Comparison of ENCODE assay signal across 8 cellular contexts in genomic region chr4:15682790-15683495, GRCh38. TPM values are rescaled to one million over a fixed set of nuclear protein-coding genes. Genes with fewer than 3 reads are reported as not detected.
DNase-seq lines count a peak whose midpoint lies in the region; ATAC-seq and TF ChIP-seq lines count a peak whose summit lies in the region.

No MANE protein-coding gene starts in this region.

- no peak for DNase-seq in CD8-positive, alpha-beta T cell
- DNase-seq in MV-4-11 (lab: John Stamatoyannopoulos, UW) (peak; percentile 27), coronary artery (ENCODE audit: low spot score) (no peak), neural crest cell (ENCODE audit: low read depth, low spot score) (no peak), NCI-H1048 (lab: John Stamatoyannopoulos, UW) (no peak), ecto neural progenitor cell (ENCODE audit: low spot score) (no peak), cerebellar nuclear complex (lab: John Stamatoyannopoulos, UW) (no peak)
- DNase-seq in stimulated activated CD4-positive, alpha-beta T cell treated with anti-CD3 and anti-CD28 coated beads, Interleukin-2, amount 100 ng/mL, for 48 hours: no peak

- intact Hi-C loops in CD8-positive, alpha-beta T cell (cut with DNase I, micrococcal nuclease): loop anchor here (1.0 to 5.0 kb wide), 3 partner anchors 20 to 682 kb away; partner anchors contain the start of gene BST1 (in 1 of the 2)

- peaks cover 9% of the 10 kb centered on the region for H3K36me3 ChIP-seq in CD8-positive, alpha-beta T cell (ENCODE audit: insufficient read depth, low read length)

- POLR2A ChIA-PET in CD8-positive, alpha-beta T cell (lab: Charles Lee): interaction anchor here (1.8 to 2.4 kb wide), 2 partner anchors 28 to 680 kb away, joined by 8 to 23 read pairs; partner anchors contain the start of genes CPEB2 and FBXL5

- CTCF ChIA-PET in CD8-positive, alpha-beta T cell (lab: Charles Lee): interaction anchor here (0.7 to 1.2 kb wide), 5 partner anchors 20 to 452 kb away, joined by 3 to 6 read pairs (median 3); partner anchors contain the start of gene BST1

- H3K4me3 ChIP-seq in CD8-positive, alpha-beta T cell (ENCODE audit: low read depth, low read length): peak overlapping the region; percentile 82
- peak overlapping the region; percentile 88 for H3K4me3 ChIP-seq in coronary artery

- peaks cover 40% of the 10 kb centered on the region for H3K4me1 Mint-ChIP-seq in CD8-positive, alpha-beta T cell (ENCODE audit: low read depth)
- H3K4me1 Mint-ChIP-seq in neural crest cell: peaks cover 47% of the 10 kb centered on the region

- peak overlapping the region; percentile 85 for H3K27ac ChIP-seq in CD8-positive, alpha-beta T cell (ENCODE audit: low read depth, low read length)
- H3K27ac ChIP-seq in coronary artery: no peak overlapping the region

- no peak for ATAC-seq in CD8-positive, alpha-beta T cell

- H3K4me1 ChIP-seq in CD8-positive, alpha-beta T cell (ENCODE audit: insufficient read depth, low read length): peaks cover 18% of the 10 kb centered on the region

- H3K9me3 ChIP-seq in CD8-positive, alpha-beta T cell (ENCODE audit: low read length): no peaks in the 10 kb centered on the region

- peak overlapping the region; percentile 97 for H3K27ac Mint-ChIP-seq in CD8-positive, alpha-beta T cell
- peak overlapping the region; percentile 99 for H3K27ac Mint-ChIP-seq in neural crest cell (ENCODE audit: unreplicated experiment)

- H3K27me3 ChIP-seq in CD8-positive, alpha-beta T cell (ENCODE audit: insufficient read depth, low read length): no peaks in the 10 kb centered on the region

- peaks cover 41% of the 10 kb centered on the region for H3K36me3 Mint-ChIP-seq in CD8-positive, alpha-beta T cell
- peaks cover 18% of the 10 kb centered on the region for H3K36me3 Mint-ChIP-seq in neural crest cell (ENCODE audit: low read depth)

- peak overlapping the region; percentile 93 for H3K4me3 Mint-ChIP-seq in CD8-positive, alpha-beta T cell
- peak overlapping the region; percentile 99 for H3K4me3 Mint-ChIP-seq in neural crest cell

- H3K9me3 Mint-ChIP-seq in CD8-positive, alpha-beta T cell: no peaks in the 10 kb centered on the region
- no peaks in the 10 kb centered on the region for H3K9me3 Mint-ChIP-seq in neural crest cell

- no peaks in the 10 kb centered on the region for H3K27me3 Mint-ChIP-seq in CD8-positive, alpha-beta T cell (ENCODE audit: low read depth)
- no peaks in the 10 kb centered on the region for H3K27me3 Mint-ChIP-seq in neural crest cell (ENCODE audit: low read depth)

- TF ChIP-seq CTCF in CD8-positive, alpha-beta T cell (IDR thresholded peaks at IDR 0.05): no peak
- TF ChIP-seq CTCF in coronary artery (IDR thresholded peaks at IDR 0.05) (no peak), neural crest cell (conservative IDR thresholded peaks at IDR 0.05) (no peak)

RNA-seq across cellular contexts. Expression of gene FAM200B, which starts 1.3 kb away (rescaled TPM):
- 10 to 100 TPM; 14.8 to 17.1 TPM for total RNA-seq in CD8-positive, alpha-beta T cell
- 33.6 and 39.5 TPM in 2 replicates for total RNA-seq in neural crest cell

RNA-seq across cellular contexts. Expression of gene BST1, which starts 19.9 kb away (rescaled TPM):
- total RNA-seq in CD8-positive, alpha-beta T cell: under 1 TPM; 0.43 to 0.47 TPM
- total RNA-seq in neural crest cell: 0.75 and 1.1 TPM in 2 replicates

RNA-seq across cellular contexts. Expression of gene FBXL5, which starts 27.8 kb away (rescaled TPM):
- total RNA-seq in CD8-positive, alpha-beta T cell: 10 to 100 TPM; 60.4 to 61.7 TPM
- total RNA-seq in neural crest cell: 71.2 and 74.3 TPM in 2 replicates
